8 cellular contexts compared by ENCODE assay signal in the genomic region with DNA sequence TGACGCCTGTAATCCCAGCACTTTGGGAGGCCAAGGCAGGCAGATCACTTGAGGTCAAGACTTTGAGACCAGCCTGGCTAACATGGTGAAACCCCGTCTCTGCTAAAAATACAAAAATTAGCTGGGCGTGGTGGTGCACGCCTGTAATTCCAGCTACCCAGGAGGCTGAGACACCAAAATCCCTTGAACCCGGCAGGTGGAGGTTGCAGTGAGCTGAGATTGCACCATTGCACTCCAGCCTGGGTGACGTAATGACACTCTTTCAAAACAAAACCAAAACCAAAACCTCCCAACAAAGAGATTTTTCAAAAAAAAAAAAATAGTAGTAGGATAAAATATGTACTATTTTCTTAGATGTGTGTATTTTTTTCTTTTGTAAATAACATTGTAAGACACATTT.
DNase-seq lines count a peak whose midpoint lies in the region; ATAC-seq, FAIRE-seq and TF ChIP-seq lines count a peak whose summit lies in the region.
"Not testable (repeated sequence)": the region's sequence is repeated elsewhere in the genome, so short reads cannot be mapped to it uniquely, and the experiment has no call there.

No MANE protein-coding gene starts in this region.

- peak; percentile 44 for DNase-seq in MV-4-11 (lab: John Stamatoyannopoulos, UW)
- peak in 1 of 3 donors; percentile 9 for DNase-seq in T-helper 17 cell
- peak; percentile 60 for DNase-seq in activated CD4-positive, alpha-beta memory T cell treated with anti-CD3 and anti-CD28 coated beads for 36 hours
- peak; percentile 6 for DNase-seq in activated T-helper 9 cell treated with anti-CD3 and anti-CD28 coated beads, Interleukin-2, amount 50 U/mL, for 16 hours (ENCODE audit: low read depth)
- not testable (repeated sequence) for DNase-seq in K562 (ENCODE audit: extremely low read depth in 1 of 4, low spot score in 3 of 4)
- DNase-seq in mucosa of descending colon = peak in 1 of 3 donors; percentile 31
- peak; percentile 36 for DNase-seq in stimulated activated CD4-positive, alpha-beta T cell treated with anti-CD3 and anti-CD28 coated beads, Interleukin-4, amount 100 ng/mL, for 24 hours

- not testable (repeated sequence) for H3K9me3 ChIP-seq in BLaER1 treated with 17β-estradiol and CSF1 and Interleukin-3, amounts not matched to agents 10 nM and 100 nM (replicated peaks in 1 of 11); T-helper 17 cell (ENCODE audit: control insufficient read depth, low read length, poor library complexity, severe bottlenecking); K562 (replicated peaks; ENCODE audit: control insufficient read depth, insufficient read depth, low read depth, low read length); mucosa of descending colon

- H3K9me3 Mint-ChIP-seq in activated CD4-positive, alpha-beta memory T cell treated with anti-CD3 and anti-CD28 coated beads for 36 hours = not testable (repeated sequence)

- H4K20me1 ChIP-seq in BLaER1 treated with 17β-estradiol and CSF1 and Interleukin-3, amounts not matched to agents 10 nM and 100 nM; K562 (replicated peaks; ENCODE audit: control insufficient read depth, insufficient read depth, low read length): not testable (repeated sequence)

- H3K4me1 Mint-ChIP-seq in T-helper 17 cell = peaks cover 33% of the 10 kb centered on the region
- peaks cover 52% of the 10 kb centered on the region for H3K4me1 Mint-ChIP-seq in activated CD4-positive, alpha-beta memory T cell treated with anti-CD3 and anti-CD28 coated beads for 36 hours (ENCODE audit: low read depth)

- not testable (repeated sequence) for BruUV-seq in K562 (replicated peaks; lab: Mats Ljungman, UMichigan)

- peak overlapping the region; percentile 88 for H3K4me3 Mint-ChIP-seq in T-helper 17 cell
- peak overlapping the region; percentile 64 for H3K4me3 Mint-ChIP-seq in activated CD4-positive, alpha-beta memory T cell treated with anti-CD3 and anti-CD28 coated beads for 36 hours

- ATAC-seq in T-helper 17 cell (peak; percentile 65), mucosa of descending colon (peak; percentile 43)
- ATAC-seq in K562 = not testable (repeated sequence)

- WGBS in K562 (ENCODE audit: insufficient coverage, low coverage, missing lambda C conversion rate) = 55% methylated on average over 6 of the region's 6 CpGs

- H3K9ac ChIP-seq in BLaER1 treated with 17β-estradiol and CSF1 and Interleukin-3, amounts not matched to agents 10 nM and 100 nM = peak overlapping the region in 1 of 11 experiments; percentile 12; a peak in 1 of 22 replicates
- H3K9ac ChIP-seq in K562 (ENCODE audit: insufficient read depth in 1 of 2, low read depth in 2 of 2, low read length in 2 of 2) = not testable (repeated sequence)

- H3K4me1 ChIP-seq in BLaER1 treated with 17β-estradiol and CSF1 and Interleukin-3, amounts not matched to agents 10 nM and 100 nM = peaks cover 25 to 56% (median 43%) of the 10 kb centered on the region in 10 experiments
- not testable (repeated sequence) for H3K4me1 ChIP-seq in K562 (replicated peaks in 1 of 2; ENCODE audit: control insufficient read depth in 2 of 2, insufficient read depth in 2 of 2, low read length in 2 of 2); mucosa of descending colon (ENCODE audit: low read depth)

- not testable (repeated sequence) for TF ChIP-seq EP300 in K562 (IDR thresholded peaks at IDR 0.05; ENCODE audit: low read length)

- H3K4me3 ChIP-seq in BLaER1 treated with 17β-estradiol and CSF1 and Interleukin-3, amounts not matched to agents 10 nM and 100 nM = peak overlapping the region in 1 of 10 experiments; percentile 15; a peak in 1 of 20 replicates
- not testable (repeated sequence) for H3K4me3 ChIP-seq in K562, mucosa of descending colon

- TF ChIP-seq CTCF in K562 (IDR thresholded peaks at IDR 0.05 in 2 of 3, conservative IDR thresholded peaks at IDR 0.05 in 1 of 3; ENCODE audit: insufficient read depth in 2 of 3, low read depth in 1 of 3, low read length in 3 of 3); mucosa of descending colon (IDR thresholded peaks at IDR 0.05): not testable (repeated sequence)

- FAIRE-seq in K562 (lab: Jason Lieb, UNC) = not testable (repeated sequence)

- TF ChIP-seq RAD21 in K562 (CRISPR knock-in tag; conservative IDR thresholded peaks at IDR 0.05 in 1 of 2, IDR thresholded peaks at IDR 0.05 in 1 of 2) = not testable (repeated sequence)

- intact Hi-C loops in activated CD4-positive, alpha-beta memory T cell treated with anti-CD3 and anti-CD28 coated beads for 36 hours (cut with micrococcal nuclease) = loop anchor here (1.0 kb wide), 1 partner anchor 35 kb away; no protein-coding TSS in a partner anchor
- intact Hi-C loops in K562 (cut with micrococcal nuclease); mucosa of descending colon (cut with DNase I, micrococcal nuclease): not testable (repeated sequence)

- not testable (repeated sequence) for H3K36me3 Mint-ChIP-seq in T-helper 17 cell (ENCODE audit: low read depth); activated CD4-positive, alpha-beta memory T cell treated with anti-CD3 and anti-CD28 coated beads for 36 hours

- POLR2A ChIA-PET in activated CD4-positive, alpha-beta memory T cell treated with anti-CD3 and anti-CD28 coated beads for 36 hours (lab: Charles Lee) = not testable (repeated sequence)
- POLR2A ChIA-PET in K562 (lab: Yijun Ruan, JAX) = interaction anchor here (0.6 kb wide), 1 partner anchor 11 kb away, joined by 4 read pairs; no protein-coding TSS in a partner anchor

- not testable (repeated sequence) for H2AFZ ChIP-seq in K562 (ENCODE audit: low read depth, low read length)

- not testable (repeated sequence) for H3K9me1 ChIP-seq in K562 (ENCODE audit: control insufficient read depth, insufficient read depth, low read length)

- not testable (repeated sequence) for H3K79me2 ChIP-seq in K562 (ENCODE audit: control insufficient read depth, insufficient read depth, low read length)

- in situ Hi-C loops in K562 (cut with MboI) = not testable (repeated sequence)

- H3K27me3 ChIP-seq in BLaER1 treated with 17β-estradiol and CSF1 and Interleukin-3, amounts not matched to agents 10 nM and 100 nM; K562 (ENCODE audit: control insufficient read depth in 2 of 2, insufficient read depth in 2 of 2, low read length in 2 of 2): not testable (repeated sequence)

- H3K36me3 ChIP-seq in BLaER1 treated with 17β-estradiol and CSF1 and Interleukin-3, amounts not matched to agents 10 nM and 100 nM; K562 (ENCODE audit: control insufficient read depth, insufficient read depth, low read length); mucosa of descending colon (ENCODE audit: low read depth): not testable (repeated sequence)

- H3K27ac Mint-ChIP-seq in T-helper 17 cell = peak overlapping the region; percentile 97
- peak overlapping the region; percentile 78 for H3K27ac Mint-ChIP-seq in activated CD4-positive, alpha-beta memory T cell treated with anti-CD3 and anti-CD28 coated beads for 36 hours

- not testable (repeated sequence) for TF ChIP-seq POLR2A in K562 (conservative IDR thresholded peaks at IDR 0.05)

- CTCF ChIA-PET in activated CD4-positive, alpha-beta memory T cell treated with anti-CD3 and anti-CD28 coated beads for 36 hours (lab: Charles Lee) = interaction anchor here (0.7 kb wide), 2 partner anchors 62 to 86 kb away, joined by 3 read pairs; no protein-coding TSS in a partner anchor
- CTCF ChIA-PET in K562 (lab: Yijun Ruan, JAX; ENCODE audit: low intra/inter-chr PET ratio) = not testable (repeated sequence)

- H3K27me3 Mint-ChIP-seq in T-helper 17 cell; activated CD4-positive, alpha-beta memory T cell treated with anti-CD3 and anti-CD28 coated beads for 36 hours: not testable (repeated sequence)

- H3K27ac ChIP-seq in BLaER1 treated with 17β-estradiol and CSF1 and Interleukin-3, amounts not matched to agents 10 nM and 100 nM = peak overlapping the region in 3 of 11 experiments; percentile 38 to 54 (median 50); a peak in 4 of 22 replicates
- H3K27ac ChIP-seq in K562 (ENCODE audit: extremely low read depth, low read depth, low read length) = not testable (repeated sequence)

- peak overlapping the region; percentile 42 to 88 (median 57); a peak in 21 of 22 replicates for H3K4me2 ChIP-seq in BLaER1 treated with 17β-estradiol and CSF1 and Interleukin-3, amounts not matched to agents 10 nM and 100 nM
- not testable (repeated sequence) for H3K4me2 ChIP-seq in K562 (ENCODE audit: insufficient read depth, low read length)

TF ChIP-seq in K562, 482 proteins besides CTCF, POLR2A, EP300 and RAD21:
- peak; percentile 45; the same call in 1 of the 2 replicates for TF ChIP-seq ATF7 (IDR thresholded peaks at IDR 0.05)
- TF ChIP-seq, protein P1, sequence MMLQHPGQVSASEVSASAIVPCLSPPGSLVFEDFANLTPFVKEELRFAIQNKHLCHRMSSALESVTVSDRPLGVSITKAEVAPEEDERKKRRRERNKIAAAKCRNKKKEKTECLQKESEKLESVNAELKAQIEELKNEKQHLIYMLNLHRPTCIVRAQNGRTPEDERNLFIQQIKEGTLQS (IDR thresholded peaks at IDR 0.05) = peak; percentile 55; the same call in 1 of the 2 replicates
- TF ChIP-seq, protein P1 (CRISPR knock-in tag; conservative IDR thresholded peaks at IDR 0.05) = not testable (repeated sequence)
- 0 out of 2 replicates have a peak, but pooled peaks have one; percentile 35 for TF ChIP-seq CEBPB (tag; IDR thresholded peaks at IDR 0.05)
- not testable (repeated sequence) for TF ChIP-seq CEBPG (CRISPR knock-in tag; IDR thresholded peaks at IDR 0.05)
- TF ChIP-seq CEBPG (tag; conservative IDR thresholded peaks at IDR 0.05 in 1 of 2, IDR thresholded peaks at IDR 0.05 in 1 of 2) = 0 out of 4 replicates have a peak, but pooled peaks of 1 of the 2 experiments have one; percentile 33
TF ChIP-seq in K562: peak in this region for 4; not testable (repeated sequence) for 478.
